ENCODE assay signal across 24 cellular contexts in the genomic region with DNA sequence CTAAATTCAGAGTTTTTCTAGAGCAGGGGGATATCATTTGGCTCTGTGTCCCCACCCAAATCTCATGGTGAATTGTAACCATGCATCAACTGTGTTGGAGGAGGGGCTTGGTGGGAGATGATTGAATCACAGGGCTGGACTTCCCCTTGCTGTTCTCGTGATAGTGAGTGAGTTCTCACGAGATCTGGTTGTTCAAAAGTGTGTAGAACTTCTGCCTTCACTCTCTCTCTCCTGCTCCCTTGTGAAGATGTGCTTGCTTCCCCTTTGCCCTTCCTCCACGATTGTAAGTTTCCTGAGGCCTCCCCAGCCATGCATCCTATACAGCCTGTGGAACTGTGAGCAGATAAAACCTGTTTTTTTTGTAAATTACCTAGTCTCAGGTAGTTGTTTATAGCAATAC. TPM values are rescaled to one million over a fixed set of nuclear protein-coding genes. Genes with fewer than 3 reads are reported as not detected.
DNase-seq lines count a peak whose midpoint lies in the region; ATAC-seq, FAIRE-seq and TF ChIP-seq lines count a peak whose summit lies in the region.
"Had no signal": no experiment of that assay in that cellular context is flagged by ENCODE, and none has a peak within 500 bp of the region (broad histone marks: within the 10 kb centered on the region; RNA-seq: fewer than 3 reads in every experiment).

No MANE protein-coding gene starts in this region.

- H2AK9ac ChIP-seq in IMR-90 (replicated peaks; ENCODE audit: low read depth, low read length, poor library complexity), result no peak overlapping the region

- H3K56ac ChIP-seq in IMR-90 (ENCODE audit: extremely low read depth, insufficient read depth, low read length), result no peak overlapping the region

- no peak overlapping the region for H3K18ac ChIP-seq in IMR-90 (ENCODE audit: low read depth, low read length)

- H4K91ac ChIP-seq in IMR-90 (ENCODE audit: insufficient read depth, low read depth, low read length), result no peak overlapping the region; the same call in 1 of the 2 replicates

- intact Hi-C loops in IMR-90 (cut with micrococcal nuclease) (no loop called here), K562 (cut with micrococcal nuclease) (no loop called here), sciatic nerve (cut with DNase I) (no loop called here)

- DNase-seq in CMK (ENCODE audit: low read depth), result peak; percentile 9
- no peak for DNase-seq in IMR-90
- DNase-seq in K562 (ENCODE audit: extremely low read depth in 1 of 4, low spot score in 3 of 4), result no peak
- DNase-seq in sciatic nerve (ENCODE audit: low spot score), result peak; percentile 23
- DNase-seq in BE2C, result no peak
- no peak for DNase-seq in foreskin melanocyte
- DNase-seq in dedifferentiated amniotic fluid mesenchymal stem cell (ENCODE audit: extremely low spot score), result no peak
- DNase-seq: 8988T; ACHN; AML-193; CD4-positive, CD25-positive, alpha-beta regulatory T cell; CD8-positive, alpha-beta T cell; DMS 273 treated with DMSO at 0.1 percent for 48 hours; DMS79; EL; GF-D8; GOT3; H7; HCEC 1CT had no signal

- H3K9me1 ChIP-seq in IMR-90 (ENCODE audit: insufficient read depth, low read length) (peaks cover 11% of the 10 kb centered on the region), K562 (ENCODE audit: control insufficient read depth, insufficient read depth, low read length) (no peaks in the 10 kb centered on the region)

- no peak overlapping the region for H3K4me2 ChIP-seq in IMR-90 (ENCODE audit: low read depth, low read length)
- no peak overlapping the region for H3K4me2 ChIP-seq in K562 (ENCODE audit: insufficient read depth, low read length)
- H3K4me2 ChIP-seq: A549 had no signal

- TF ChIP-seq RAD21 in IMR-90 (IDR thresholded peaks at IDR 0.05; ENCODE audit: low read length), result no peak
- TF ChIP-seq RAD21 in K562 (CRISPR knock-in tag; conservative IDR thresholded peaks at IDR 0.05 in 1 of 2, IDR thresholded peaks at IDR 0.05 in 1 of 2), result no peak

- no peaks in the 10 kb centered on the region for H3K27me3 ChIP-seq in IMR-90 (ENCODE audit: control insufficient read depth, insufficient read depth, low read length)
- peaks cover 0 to 4% of the 10 kb centered on the region in 2 experiments; a peak in 1 of 5 replicates for H3K27me3 ChIP-seq in K562 (ENCODE audit: control insufficient read depth in 2 of 2, insufficient read depth in 2 of 2, low read length in 2 of 2)
- no peaks in the 10 kb centered on the region for H3K27me3 ChIP-seq in BE2C

- TF ChIP-seq CTCF in IMR-90 (conservative IDR thresholded peaks at IDR 0.05; ENCODE audit: low read depth, low read length), result no peak
- TF ChIP-seq CTCF in K562 (IDR thresholded peaks at IDR 0.05 in 2 of 3, conservative IDR thresholded peaks at IDR 0.05 in 1 of 3; ENCODE audit: insufficient read depth in 2 of 3, low read depth in 1 of 3, low read length in 3 of 3), result no peak
- TF ChIP-seq CTCF in BE2C (IDR thresholded peaks at IDR 0.05; ENCODE audit: low read depth, low read length), result no peak

- H4K20me1 ChIP-seq in IMR-90 (ENCODE audit: insufficient read depth, low read length) (no peaks in the 10 kb centered on the region), K562 (replicated peaks; ENCODE audit: control insufficient read depth, insufficient read depth, low read length) (no peaks in the 10 kb centered on the region)

- in situ Hi-C loops in IMR-90 (cut with MboI; ENCODE audit: low sequenced_read_pairs) (no loop called here), K562 (cut with MboI) (no loop called here)

- H3K9ac ChIP-seq in IMR-90 (ENCODE audit: low read depth, low read length) (no peak overlapping the region), K562 (ENCODE audit: insufficient read depth in 1 of 2, low read depth in 2 of 2, low read length in 2 of 2) (no peak overlapping the region)

- H3K79me1 ChIP-seq in IMR-90 (ENCODE audit: low read depth in 1 of 2, low read length in 2 of 2), result no peaks in the 10 kb centered on the region

- H3K9me3 ChIP-seq in IMR-90 (ENCODE audit: control insufficient read depth, insufficient read depth, low read length) (peaks cover 3% of the 10 kb centered on the region; the same call in 1 of the 2 replicates), K562 (replicated peaks; ENCODE audit: control insufficient read depth, insufficient read depth, low read depth, low read length) (no peaks in the 10 kb centered on the region), BE2C (no peaks in the 10 kb centered on the region)
- H3K9me3 ChIP-seq: A549 had no signal

- no peak overlapping the region for H4K8ac ChIP-seq in IMR-90 (ENCODE audit: low read depth in 2 of 2, low read length in 2 of 2)

- H2AFZ ChIP-seq in IMR-90 (replicated peaks; ENCODE audit: low read length, poor library complexity), result no peak overlapping the region
- H2AFZ ChIP-seq in K562 (ENCODE audit: low read depth, low read length), result no peak overlapping the region

- H3K4me3 ChIP-seq in IMR-90 (ENCODE audit: insufficient read depth, low read depth, low read length), result no peak overlapping the region
- no peak overlapping the region for H3K4me3 ChIP-seq in K562
- no peak overlapping the region for H3K4me3 ChIP-seq in BE2C (ENCODE audit: low read depth, low read length)
- H3K4me3 ChIP-seq: A549 had no signal

- TF ChIP-seq POLR2A in IMR-90 (IDR thresholded peaks at IDR 0.05; ENCODE audit: low read depth, low read length) (no peak), K562 (conservative IDR thresholded peaks at IDR 0.05) (no peak)

- H3K36me3 ChIP-seq in IMR-90 (ENCODE audit: control insufficient read depth, insufficient read depth, low read length) (no peaks in the 10 kb centered on the region), K562 (ENCODE audit: control insufficient read depth, insufficient read depth, low read length) (no peaks in the 10 kb centered on the region), BE2C (no peaks in the 10 kb centered on the region)

- ATAC-seq in IMR-90 (ENCODE audit: low read depth) (no peak), K562 (no peak), sciatic nerve (no peak)
- ATAC-seq: A549; CD8-positive, alpha-beta T cell had no signal

- 0 out of 3 replicates have a peak overlapping the region, but pooled peaks have one; percentile 46 for H2BK15ac ChIP-seq in IMR-90 (ENCODE audit: low read depth, low read length)

- peak overlapping the region; percentile 15 for H2AK5ac ChIP-seq in IMR-90 (ENCODE audit: low read depth, low read length)

- H3K14ac ChIP-seq in IMR-90 (replicated peaks; ENCODE audit: low read depth, low read length), result no peak overlapping the region

- no peak overlapping the region for H4K5ac ChIP-seq in IMR-90 (ENCODE audit: low read depth, low read length)

- FAIRE-seq in K562 (lab: Jason Lieb, UNC), result no peak
- FAIRE-seq: A549, D721Med, GM12891, GM18507 had no signal

- no peak overlapping the region for H3K27ac ChIP-seq in IMR-90 (ENCODE audit: insufficient read depth, low read length)
- H3K27ac ChIP-seq in K562 (ENCODE audit: extremely low read depth, low read depth, low read length), result no peak overlapping the region
- H3K27ac ChIP-seq: A549, C4-2B had no signal

- H3K23ac ChIP-seq in IMR-90 (ENCODE audit: low read depth, low read length), result no peak overlapping the region

- WGBS in IMR-90 (ENCODE audit: extremely low coverage in 2 of 2, insufficient read length in 1 of 2), 2 experiments, result 100% methylated on average over 1 of the region's 3 CpGs; no CpG with 5 or more reads in 1 of the 2 experiments
- WGBS in K562 (ENCODE audit: insufficient coverage, low coverage, missing lambda C conversion rate), result 0% methylated on average over 3 of the region's 3 CpGs

- H2BK20ac ChIP-seq in IMR-90 (ENCODE audit: low read depth, low read length), result peak overlapping the region; percentile 39; the same call in 1 of the 2 replicates

- peak overlapping the region; percentile 46 for H2BK120ac ChIP-seq in IMR-90 (ENCODE audit: low read depth, low read length)

- H3K4ac ChIP-seq in IMR-90 (ENCODE audit: low read depth, low read length), result peak overlapping the region; percentile 56

- POLR2A ChIA-PET in IMR-90 (lab: Charles Lee; ENCODE audit: unreplicated experiment) (no interaction called here), K562 (lab: Yijun Ruan, JAX) (no interaction called here)

- H2BK5ac ChIP-seq in IMR-90 (ENCODE audit: low read depth, low read length, poor library complexity, severe bottlenecking), result no peak overlapping the region

- H3K4me1 ChIP-seq in IMR-90 (ENCODE audit: control insufficient read depth, insufficient read depth, low read length) (peaks cover 17% of the 10 kb centered on the region), K562 (replicated peaks in 1 of 2; ENCODE audit: control insufficient read depth in 2 of 2, insufficient read depth in 2 of 2, low read length in 2 of 2) (no peaks in the 10 kb centered on the region), BE2C (no peaks in the 10 kb centered on the region)

- no peak for TF ChIP-seq EP300 in K562 (IDR thresholded peaks at IDR 0.05; ENCODE audit: low read length)

- CTCF ChIA-PET in IMR-90 (lab: Yijun Ruan, JAX) (no interaction called here), K562 (lab: Yijun Ruan, JAX; ENCODE audit: low intra/inter-chr PET ratio) (no interaction called here)

- BruUV-seq in IMR-90 (replicated peaks; lab: Mats Ljungman, UMichigan) (no TSS peak), K562 (replicated peaks; lab: Mats Ljungman, UMichigan) (no TSS peak)

- H3K79me2 ChIP-seq in K562 (ENCODE audit: control insufficient read depth, insufficient read depth, low read length), result no peaks in the 10 kb centered on the region

- dilution Hi-C loops in IMR-90 (cut with HindIII; ENCODE audit: low sequenced_read_pairs, unreplicated experiment), result no loop called here

RNA-seq across cellular contexts. Expression of a gene that starts 22.0 kb away (rescaled TPM):
- total RNA-seq in IMR-90 (2012; rRNA removed) (11.3 and 11.4 TPM in 2 replicates), K562 (2014; rRNA removed) (not detected in 2 replicates), K562 (2014; rRNA removed; fragmentation: Illumina TruSeq; extraction: Trizol) (not detected in 2 replicates), K562 (2015; rRNA removed; fragmentation: Illumina TruSeq; extraction: Trizol) (not detected in 2 replicates), K562 (2021) (0.56 and 0.66 TPM in 2 replicates), sciatic nerve (624 TPM)
- polyA plus RNA-seq in IMR-90 (2012; rRNA removed) (80.8 and 87.9 TPM in 2 replicates), K562 (2011; rRNA removed) (not detected in 2 replicates), K562 (2014; fragmentation: Illumina TruSeq; extraction: Trizol) (not detected in 2 replicates), K562 (2014; fragmentation: Nextera tagmentation; extraction: Ambion mirVana) (not detected), K562 (2014; rRNA removed) (not detected in 2 replicates)
- 107 and 230 TPM in 2 replicates for polyA plus RNA-seq in IMR-90 (2012; cell fraction: cytosol; rRNA removed)
- 78.8 and 81.4 TPM in 2 replicates for polyA plus RNA-seq in IMR-90 (2012; cell fraction: nucleus; rRNA removed; ENCODE audit: low replicate concordance)
- not detected in 2 replicates for total RNA-seq in K562 (2011; cell fraction: chromatin; rRNA removed; ENCODE audit: low replicate concordance)
- not detected in 2 replicates for total RNA-seq in K562 (2011; cell fraction: nucleolus; rRNA removed)
- not detected in 2 replicates for total RNA-seq in K562 (2011; cell fraction: nucleoplasm; rRNA removed)
- 0.10 TPM in 1 of 2 replicates, not detected in the other for polyA plus RNA-seq in K562 (2011; cell fraction: cytosol; rRNA removed)
- 0.33 TPM in 1 of 2 replicates, not detected in the other for polyA plus RNA-seq in K562 (2011; cell fraction: nucleus; rRNA removed)
- polyA plus RNA-seq in K562 (2012), result not detected in 2 replicates
- not detected in 2 replicates for polyA minus RNA-seq in K562 (2011; rRNA and poly(A)+ RNA removed)
- polyA minus RNA-seq in K562 (2011; cell fraction: cytosol; rRNA and poly(A)+ RNA removed), result 2.7 TPM in 1 of 2 replicates, not detected in the other
- polyA minus RNA-seq in K562 (2011; cell fraction: nucleus; rRNA and poly(A)+ RNA removed), result 0.13 TPM in 1 of 2 replicates, not detected in the other
- 10.3 TPM for polyA plus RNA-seq in BE2C (2012; ENCODE audit: insufficient read depth, insufficient read length, low read depth)
- total RNA-seq: CD8-positive, alpha-beta T cell had no signal
- polyA plus RNA-seq: CD4-positive, CD25-positive, alpha-beta regulatory T cell had no signal

Comparison
In these comparisons a context has a peak if more than half of its experiments do, and no peak if none do; other contexts are left out.
1. DNase-seq: peak in CMK (single experiment) and sciatic nerve (single experiment); none in IMR-90 (single experiment), K562 (0 of 4), BE2C (single experiment), foreskin melanocyte (single experiment) and dedifferentiated amniotic fluid mesenchymal stem cell (single experiment).
2. RNA of a gene that starts 22.0 kb away (total RNA-seq): 624 TPM in sciatic nerve (single experiment); 11.3 to 11.4 TPM in IMR-90 and 0.56 to 0.66 TPM in K562; every median in the first group is over 10 times any median in the second.